Comparison of ENCODE assay signal across 8 cellular contexts in the genomic region with DNA sequence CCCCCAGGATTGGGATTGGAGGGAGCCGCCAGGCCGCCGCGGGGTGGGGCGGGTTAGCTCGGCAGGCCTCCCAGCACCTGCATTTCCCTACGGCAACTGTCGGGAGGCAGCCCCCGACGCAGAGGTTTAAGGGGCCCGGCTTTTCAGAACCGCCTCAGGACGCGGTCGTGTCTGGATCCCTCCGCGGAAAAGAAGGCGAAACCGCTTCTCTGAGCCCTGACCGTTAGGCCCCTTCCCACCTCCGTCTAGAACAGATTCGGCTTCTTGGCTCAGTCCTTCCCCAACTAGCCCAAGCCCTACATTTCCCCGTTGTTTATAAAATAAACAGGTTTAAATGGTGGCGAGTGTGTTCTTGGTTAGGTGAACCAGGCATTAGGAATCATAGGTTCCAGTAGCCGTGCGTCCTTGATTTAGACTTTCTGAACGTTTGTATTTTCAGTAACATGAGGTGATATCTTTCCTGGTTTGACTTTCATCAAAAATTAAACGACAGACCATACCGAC. TPM values are rescaled to one million over a fixed set of nuclear protein-coding genes. Genes with fewer than 3 reads are reported as not detected.
DNase-seq lines count a peak whose midpoint lies in the region; ATAC-seq and TF ChIP-seq lines count a peak whose summit lies in the region.

No MANE protein-coding gene starts in this region.

- TF ChIP-seq RAD21 in IMR-90 (IDR thresholded peaks at IDR 0.05; ENCODE audit: low read length) = no peak

- peak overlapping the region; percentile 98 for H2AFZ ChIP-seq in IMR-90 (replicated peaks; ENCODE audit: low read length, poor library complexity)

- no peaks in the 10 kb centered on the region for H3K9me3 Mint-ChIP-seq in activated CD8-positive, alpha-beta T cell treated with anti-CD3 and anti-CD28 coated beads, Interleukin-2, amount 10 ng/mL, durations not matched to agents 7 days and 5 days (ENCODE audit: insufficient read depth)

- H3K56ac ChIP-seq in IMR-90 (ENCODE audit: extremely low read depth, insufficient read depth, low read length) = peak overlapping the region; percentile 100

- in situ Hi-C loops in IMR-90 (cut with MboI; ENCODE audit: low sequenced_read_pairs) = no loop called here

- peak overlapping the region; percentile 95 for H3K27ac Mint-ChIP-seq in activated CD8-positive, alpha-beta T cell treated with anti-CD3 and anti-CD28 coated beads, Interleukin-2, amount 10 ng/mL, durations not matched to agents 7 days and 5 days

- H2AK5ac ChIP-seq in IMR-90 (ENCODE audit: low read depth, low read length) = peak overlapping the region; percentile 97

- H3K9me3 ChIP-seq in IMR-90 (ENCODE audit: control insufficient read depth, insufficient read depth, low read length) (no peaks in the 10 kb centered on the region), left ventricle myocardium inferior (replicated peaks) (no peaks in the 10 kb centered on the region), sigmoid colon (no peaks in the 10 kb centered on the region)

- H2BK15ac ChIP-seq in IMR-90 (ENCODE audit: low read depth, low read length) = peak overlapping the region; percentile 85

- peak overlapping the region; percentile 95 for H3K27ac ChIP-seq in IMR-90 (ENCODE audit: insufficient read depth, low read length)
- peak overlapping the region; percentile 100 for H3K27ac ChIP-seq in left ventricle myocardium inferior (replicated peaks)
- H3K27ac ChIP-seq in sigmoid colon = peak overlapping the region; percentile 98 to 100 (median 99)

- H3K23ac ChIP-seq in IMR-90 (ENCODE audit: low read depth, low read length) = peak overlapping the region; percentile 100

- WGBS in IMR-90 (ENCODE audit: extremely low coverage in 2 of 2, insufficient read length in 1 of 2), 2 experiments = no CpG with 5 or more reads among the region's 29 CpGs
- WGBS in sigmoid colon, 2 donors = 0 to 1% methylated on average over 29 of the region's 29 CpGs

- H4K91ac ChIP-seq in IMR-90 (ENCODE audit: insufficient read depth, low read depth, low read length) = peak overlapping the region; percentile 100

- TSS peak; percentile 79 for BruUV-seq in IMR-90 (replicated peaks; lab: Mats Ljungman, UMichigan)

- POLR2A ChIA-PET in IMR-90 (lab: Charles Lee; ENCODE audit: unreplicated experiment) = interaction anchor here (1.0 kb wide), 1 partner anchor 81 kb away, joined by 5 read pairs; no protein-coding TSS in a partner anchor
- POLR2A ChIA-PET in activated CD8-positive, alpha-beta T cell treated with anti-CD3 and anti-CD28 coated beads, Interleukin-2, amount 10 ng/mL, durations not matched to agents 7 days and 5 days (lab: Charles Lee) = interaction anchor here (0.7 to 8.6 kb wide), 14 partner anchors 8 to 1771 kb away, joined by 3 to 129 read pairs (median 6); a partner anchor contains a TSS

- H3K4me3 Mint-ChIP-seq in activated CD8-positive, alpha-beta T cell treated with anti-CD3 and anti-CD28 coated beads, Interleukin-2, amount 10 ng/mL, durations not matched to agents 7 days and 5 days = peak overlapping the region; percentile 98

- H2BK20ac ChIP-seq in IMR-90 (ENCODE audit: low read depth, low read length) = peak overlapping the region; percentile 66

- TF ChIP-seq EP300 in sigmoid colon (IDR thresholded peaks at IDR 0.05) = no peak

- intact Hi-C loops in IMR-90 (cut with micrococcal nuclease) = loop anchor here (2.0 kb wide), 1 partner anchor 184 kb away; no protein-coding TSS in a partner anchor
- intact Hi-C loops in left ventricle myocardium inferior (cut with micrococcal nuclease) = no loop called here
- intact Hi-C loops in sigmoid colon (cut with DNase I) = loop anchor here (5.0 to 10.0 kb wide), 2 partner anchors 39 to 408 kb away; a partner anchor contains a TSS

- peak overlapping the region; percentile 100 for H3K4ac ChIP-seq in IMR-90 (ENCODE audit: low read depth, low read length)

- H3K36me3 ChIP-seq in IMR-90 (ENCODE audit: control insufficient read depth, insufficient read depth, low read length) (peaks cover 27% of the 10 kb centered on the region), left ventricle myocardium inferior (peaks cover 35% of the 10 kb centered on the region), sigmoid colon (peaks cover 13 to 30% (median 27%) of the 10 kb centered on the region in 4 donors)

- H2AK9ac ChIP-seq in IMR-90 (replicated peaks; ENCODE audit: low read depth, low read length, poor library complexity) = peak overlapping the region; percentile 100

- peak overlapping the region; percentile 97 for H2BK5ac ChIP-seq in IMR-90 (ENCODE audit: low read depth, low read length, poor library complexity, severe bottlenecking)

- CTCF ChIA-PET in IMR-90 (lab: Yijun Ruan, JAX) = interaction anchor here (0.6 to 1.4 kb wide), 2 partner anchors 9 to 439 kb away, joined by 4 to 12 read pairs; no protein-coding TSS in a partner anchor
- CTCF ChIA-PET in activated CD8-positive, alpha-beta T cell treated with anti-CD3 and anti-CD28 coated beads, Interleukin-2, amount 10 ng/mL, durations not matched to agents 7 days and 5 days (lab: Charles Lee) = interaction anchor here (1.3 to 3.6 kb wide), 6 partner anchors 9 to 200 kb away, joined by 3 to 24 read pairs (median 8); no protein-coding TSS in a partner anchor

- H3K18ac ChIP-seq in IMR-90 (ENCODE audit: low read depth, low read length) = peak overlapping the region; percentile 91

- peak overlapping the region; percentile 61 for H3K4me3 ChIP-seq in IMR-90 (ENCODE audit: insufficient read depth, low read depth, low read length)
- peak overlapping the region; percentile 98 for H3K4me3 ChIP-seq in left ventricle myocardium inferior
- H3K4me3 ChIP-seq in sigmoid colon = peak overlapping the region; percentile 72 to 95 (median 88)

- peaks cover 6% of the 10 kb centered on the region; the same call in 1 of the 2 replicates for H3K9me1 ChIP-seq in IMR-90 (ENCODE audit: insufficient read depth, low read length)

- peak overlapping the region; percentile 92 for H2BK120ac ChIP-seq in IMR-90 (ENCODE audit: low read depth, low read length)

- H4K20me1 ChIP-seq in IMR-90 (ENCODE audit: insufficient read depth, low read length) = peaks cover 40% of the 10 kb centered on the region

- peak overlapping the region; percentile 100 for H3K14ac ChIP-seq in IMR-90 (replicated peaks; ENCODE audit: low read depth, low read length)

- H4K5ac ChIP-seq in IMR-90 (ENCODE audit: low read depth, low read length) = peak overlapping the region; percentile 99

- H3K27me3 ChIP-seq in IMR-90 (ENCODE audit: control insufficient read depth, insufficient read depth, low read length) (no peaks in the 10 kb centered on the region), left ventricle myocardium inferior (ENCODE audit: low read depth) (no peaks in the 10 kb centered on the region), sigmoid colon (no peaks in the 10 kb centered on the region)

- H3K79me1 ChIP-seq in IMR-90 (ENCODE audit: low read depth in 1 of 2, low read length in 2 of 2) = peaks cover 18 to 52% of the 10 kb centered on the region in 2 experiments

- peak overlapping the region; percentile 96 to 100 for H4K8ac ChIP-seq in IMR-90 (ENCODE audit: low read depth in 2 of 2, low read length in 2 of 2)

- H3K4me2 ChIP-seq in IMR-90 (ENCODE audit: low read depth, low read length) = peak overlapping the region; percentile 91

- H3K36me3 Mint-ChIP-seq in activated CD8-positive, alpha-beta T cell treated with anti-CD3 and anti-CD28 coated beads, Interleukin-2, amount 10 ng/mL, durations not matched to agents 7 days and 5 days (ENCODE audit: low read depth) = peaks cover 63% of the 10 kb centered on the region

- dilution Hi-C loops in IMR-90 (cut with HindIII; ENCODE audit: low sequenced_read_pairs, unreplicated experiment) = no loop called here

- DNase-seq in NCI-H2081 (lab: John Stamatoyannopoulos, UW) = peak; percentile 66 to 78
- DNase-seq in NCI-H2081 treated with DMSO at 0.1 percent for 48 hours (lab: John Stamatoyannopoulos, UW) = no peak
- peak; percentile 38 for DNase-seq in IMR-90
- DNase-seq in activated CD8-positive, alpha-beta T cell treated with anti-CD3 and anti-CD28 coated beads, Interleukin-2, amount 10 ng/mL, durations not matched to agents 7 days and 5 days = no peak
- DNase-seq in left ventricle myocardium inferior = no peak
- no peak for DNase-seq in sigmoid colon

- peaks cover 29% of the 10 kb centered on the region for H3K4me1 Mint-ChIP-seq in activated CD8-positive, alpha-beta T cell treated with anti-CD3 and anti-CD28 coated beads, Interleukin-2, amount 10 ng/mL, durations not matched to agents 7 days and 5 days (ENCODE audit: low read depth)

- H3K4me1 ChIP-seq in IMR-90 (ENCODE audit: control insufficient read depth, insufficient read depth, low read length) (peaks cover 5% of the 10 kb centered on the region), left ventricle myocardium inferior (peaks cover 74% of the 10 kb centered on the region), sigmoid colon (peaks cover 0 to 66% (median 58%) of the 10 kb centered on the region in 4 donors)

- TF ChIP-seq POLR2A in IMR-90 (IDR thresholded peaks at IDR 0.05; ENCODE audit: low read depth, low read length) (peak; percentile 77), sigmoid colon (IDR thresholded peaks at IDR 0.05) (no peak)

- peak overlapping the region; percentile 99 for H3K9ac ChIP-seq in IMR-90 (ENCODE audit: low read depth, low read length)

- peak; percentile 8 for ATAC-seq in IMR-90 (ENCODE audit: low read depth)
- no peak for ATAC-seq in activated CD8-positive, alpha-beta T cell treated with anti-CD3 and anti-CD28 coated beads, Interleukin-2, amount 10 ng/mL, durations not matched to agents 7 days and 5 days
- ATAC-seq in HG03469 (IDR thresholded peaks at IDR 0.05; ENCODE audit: unreplicated experiment) = no peak
- ATAC-seq in GM21717 (IDR thresholded peaks at IDR 0.05; ENCODE audit: unreplicated experiment) = no peak

- TF ChIP-seq CTCF in IMR-90 (conservative IDR thresholded peaks at IDR 0.05; ENCODE audit: low read depth, low read length) (no peak), left ventricle myocardium inferior (IDR thresholded peaks at IDR 0.05; ENCODE audit: borderline replicate concordance) (no peak), sigmoid colon (IDR thresholded peaks at IDR 0.05) (no peak)

- no peaks in the 10 kb centered on the region for H3K27me3 Mint-ChIP-seq in activated CD8-positive, alpha-beta T cell treated with anti-CD3 and anti-CD28 coated beads, Interleukin-2, amount 10 ng/mL, durations not matched to agents 7 days and 5 days (ENCODE audit: low read depth)

TF ChIP-seq in IMR-90, 13 proteins besides CTCF, POLR2A, EP300 and RAD21 (continues in another document):
- TF ChIP-seq BHLHE40 (IDR thresholded peaks at IDR 0.05; ENCODE audit: low read depth, low read length) = no peak
- TF ChIP-seq NFE2L2 (IDR thresholded peaks at IDR 0.05; ENCODE audit: low read depth, low read length) = no peak

RNA-seq across cellular contexts. Expression of a gene that starts 1.0 kb away (rescaled TPM):
- 4,053 and 4,346 TPM in 2 replicates for total RNA-seq in IMR-90 (2012; rRNA removed)
- polyA plus RNA-seq in IMR-90 (2012; rRNA removed) = 2,309 and 2,607 TPM in 2 replicates
- polyA plus RNA-seq in IMR-90 (2012; cell fraction: cytosol; rRNA removed) = 891 and 1,297 TPM in 2 replicates
- polyA plus RNA-seq in IMR-90 (2012; cell fraction: nucleus; rRNA removed; ENCODE audit: low replicate concordance) = 378 and 1,026 TPM in 2 replicates
- 1,000 to 10,000 TPM; 2,408 to 2,413 TPM for total RNA-seq in activated CD8-positive, alpha-beta T cell treated with anti-CD3 and anti-CD28 coated beads, Interleukin-2, amount 10 ng/mL, durations not matched to agents 7 days and 5 days
- 1,405 TPM for total RNA-seq in left ventricle myocardium inferior
- 100 to 1,000 TPM; 576 to 731 (median 702) TPM for total RNA-seq in sigmoid colon
- polyA plus RNA-seq in sigmoid colon = 100 to 1,000 TPM; 300 to 563 (median 354) TPM

Comparison
In these comparisons a context has a peak if more than half of its experiments do, and no peak if none do; other contexts are left out.
1. DNase-seq: peak in NCI-H2081 (2 of 2) and IMR-90 (single experiment); none in NCI-H2081 treated with DMSO at 0.1 percent for 48 hours (single experiment), activated CD8-positive, alpha-beta T cell treated with anti-CD3 and anti-CD28 coated beads, Interleukin-2, amount 10 ng/mL, durations not matched to agents 7 days and 5 days (single experiment), left ventricle myocardium inferior (single experiment) and sigmoid colon (single experiment).
2. Peak in every context shown above with its lines, with median percentiles within 50 percentile points of each other: H3K27ac ChIP-seq and H3K4me3 ChIP-seq.